ENCODE assay signal across 1 cellular context in genomic region chr13:98397861-98398260, GRCh38.
TF ChIP-seq lines count a peak whose summit lies in the region.

No MANE protein-coding gene starts in this region.

TF ChIP-seq in GM23338, 12 proteins besides CTCF, POLR2A, EP300 and RAD21 (continued from another document):
- no peak for TF ChIP-seq ETS1 (IDR thresholded peaks at IDR 0.05)
- TF ChIP-seq ZNF462 (CRISPR knock-in tag; IDR thresholded peaks at IDR 0.05), result no peak
- no peak for TF ChIP-seq CREB1 (CRISPR knock-in tag; IDR thresholded peaks at IDR 0.05; ENCODE audit: low read depth)
- no peak for TF ChIP-seq STAT1 (IDR thresholded peaks at IDR 0.05; ENCODE audit: unreplicated experiment)
